8 cellular contexts compared by ENCODE assay signal in genomic region chr6:43477235-43478007, GRCh38. TPM values are rescaled to one million over a fixed set of nuclear protein-coding genes. Genes with fewer than 3 reads are reported as not detected.
DNase-seq lines count a peak whose midpoint lies in the region; ATAC-seq and TF ChIP-seq lines count a peak whose summit lies in the region.

Gene TJAP1 (plus strand): TSS chr6:43477570. CDS start chr6:43499002, 21,432 bp downstream.

- H3K36me3 Mint-ChIP-seq in activated T-helper 17 cell treated with anti-CD3 and anti-CD28 coated beads, Interleukin-2, amount 50 U/mL, for 72 hours (ENCODE audit: low read depth) = peaks cover 29% of the 10 kb centered on the region
- peaks cover 0 to 6% (median 0%) of the 10 kb centered on the region in 3 donors for H3K36me3 Mint-ChIP-seq in naive thymus-derived CD8-positive, alpha-beta T cell
- H3K36me3 Mint-ChIP-seq in stimulated activated naive B cell treated with anti-CD40 and anti-IgM and Interleukin-4, amounts not matched to agents 10 μg/mL and 1 μg/mL and 100 μg/mL, for 72 hours = peaks cover 4 to 5% of the 10 kb centered on the region in 2 donors

- peak; percentile 11 for DNase-seq in DMS 273 treated with DMSO at 0.1 percent for 48 hours (lab: John Stamatoyannopoulos, UW)
- peak; percentile 64 to 70 for DNase-seq in Kasumi-1 (lab: John Stamatoyannopoulos, UW)
- DNase-seq in RPMI8226 = peak; percentile 92
- DNase-seq in fibroblast of mammary gland (ENCODE audit: low read depth) = peak; percentile 68
- DNase-seq in naive thymus-derived CD8-positive, alpha-beta T cell = peak; percentile 92 to 97 (median 96)
- peak; percentile 90 for DNase-seq in stimulated activated naive B cell treated with anti-CD40 and anti-IgM and Interleukin-4, amounts not matched to agents 10 μg/mL and 1 μg/mL and 100 μg/mL, for 72 hours

- no peak for TF ChIP-seq CTCF in fibroblast of mammary gland (conservative IDR thresholded peaks at IDR 0.05; ENCODE audit: control insufficient read depth, insufficient read depth, low read depth, low read length)

- peak within 1 kb of the TSS; percentile 89 for H3K4me3 Mint-ChIP-seq in activated T-helper 17 cell treated with anti-CD3 and anti-CD28 coated beads, Interleukin-2, amount 50 U/mL, for 72 hours
- H3K4me3 Mint-ChIP-seq in naive thymus-derived CD8-positive, alpha-beta T cell = peak within 1 kb of the TSS; percentile 90 to 99 (median 96)
- peak within 1 kb of the TSS; percentile 97 to 99 for H3K4me3 Mint-ChIP-seq in stimulated activated naive B cell treated with anti-CD40 and anti-IgM and Interleukin-4, amounts not matched to agents 10 μg/mL and 1 μg/mL and 100 μg/mL, for 72 hours

- POLR2A ChIA-PET in naive thymus-derived CD8-positive, alpha-beta T cell (lab: Charles Lee) = interaction anchor here (0.5 to 2.5 kb wide), 18 partner anchors 12 to 732 kb away, joined by 3 to 14 read pairs (median 5); partner anchors contain the start of genes ABCC10, DLK2, LRRC73 and POLR1C

- ATAC-seq in GM21576 (IDR thresholded peaks at IDR 0.05; ENCODE audit: unreplicated experiment) = peak; percentile 95
- ATAC-seq in activated T-helper 17 cell treated with anti-CD3 and anti-CD28 coated beads, Interleukin-2, amount 50 U/mL, for 72 hours (replicated peaks) = peak; percentile 100
- ATAC-seq in naive thymus-derived CD8-positive, alpha-beta T cell = peak; percentile 98 to 99
- ATAC-seq in stimulated activated naive B cell treated with anti-CD40 and anti-IgM and Interleukin-4, amounts not matched to agents 10 μg/mL and 1 μg/mL and 100 μg/mL, for 72 hours (replicated peaks) = peak; percentile 100

- peak within 1 kb of the TSS; percentile 75 for H3K4me3 ChIP-seq in fibroblast of mammary gland (ENCODE audit: control insufficient read depth, low read depth, low read length)

- peaks cover 31% of the 10 kb centered on the region for H3K4me1 Mint-ChIP-seq in activated T-helper 17 cell treated with anti-CD3 and anti-CD28 coated beads, Interleukin-2, amount 50 U/mL, for 72 hours
- H3K4me1 Mint-ChIP-seq in naive thymus-derived CD8-positive, alpha-beta T cell = peaks cover 22 to 47% (median 41%) of the 10 kb centered on the region in 4 donors
- H3K4me1 Mint-ChIP-seq in stimulated activated naive B cell treated with anti-CD40 and anti-IgM and Interleukin-4, amounts not matched to agents 10 μg/mL and 1 μg/mL and 100 μg/mL, for 72 hours = peaks cover 27 to 45% of the 10 kb centered on the region in 2 donors

- H3K9me3 Mint-ChIP-seq in activated T-helper 17 cell treated with anti-CD3 and anti-CD28 coated beads, Interleukin-2, amount 50 U/mL, for 72 hours = no peaks in the 10 kb centered on the region
- no peaks in the 10 kb centered on the region for H3K9me3 Mint-ChIP-seq in naive thymus-derived CD8-positive, alpha-beta T cell
- no peaks in the 10 kb centered on the region for H3K9me3 Mint-ChIP-seq in stimulated activated naive B cell treated with anti-CD40 and anti-IgM and Interleukin-4, amounts not matched to agents 10 μg/mL and 1 μg/mL and 100 μg/mL, for 72 hours

- peak within 1 kb of the TSS; percentile 95 for H3K27ac Mint-ChIP-seq in activated T-helper 17 cell treated with anti-CD3 and anti-CD28 coated beads, Interleukin-2, amount 50 U/mL, for 72 hours
- H3K27ac Mint-ChIP-seq in naive thymus-derived CD8-positive, alpha-beta T cell = peak within 1 kb of the TSS; percentile 91 to 100 (median 96)
- peak within 1 kb of the TSS; percentile 99 for H3K27ac Mint-ChIP-seq in stimulated activated naive B cell treated with anti-CD40 and anti-IgM and Interleukin-4, amounts not matched to agents 10 μg/mL and 1 μg/mL and 100 μg/mL, for 72 hours

- no peaks in the 10 kb centered on the region for H3K27me3 Mint-ChIP-seq in activated T-helper 17 cell treated with anti-CD3 and anti-CD28 coated beads, Interleukin-2, amount 50 U/mL, for 72 hours
- no peaks in the 10 kb centered on the region for H3K27me3 Mint-ChIP-seq in naive thymus-derived CD8-positive, alpha-beta T cell
- no peaks in the 10 kb centered on the region for H3K27me3 Mint-ChIP-seq in stimulated activated naive B cell treated with anti-CD40 and anti-IgM and Interleukin-4, amounts not matched to agents 10 μg/mL and 1 μg/mL and 100 μg/mL, for 72 hours

RNA-seq across cellular contexts. Expression of gene TJAP1, which starts in this region (rescaled TPM):
- 10 to 100 TPM; 37.8 to 38.4 TPM for total RNA-seq in activated T-helper 17 cell treated with anti-CD3 and anti-CD28 coated beads, Interleukin-2, amount 50 U/mL, for 72 hours
- 10 to 100 TPM; 47.7 to 54.7 TPM for total RNA-seq in naive thymus-derived CD8-positive, alpha-beta T cell
- polyA plus RNA-seq in naive thymus-derived CD8-positive, alpha-beta T cell = 10 to 100 TPM in 1 of 3 donors, 1 to 10 TPM in 2; 5.1 to 12.1 (median 8.4) TPM

Comparison
In these comparisons a context has a peak if more than half of its experiments do, and no peak if none do; other contexts are left out.
1. Peak in every context shown above with its lines: DNase-seq, ATAC-seq and H3K4me3 ChIP-seq.
2. DNase-seq: peak in every context shown above with its lines; median percentile 96 in naive thymus-derived CD8-positive, alpha-beta T cell; 92 in RPMI8226; 90 in stimulated activated naive B cell treated with anti-CD40 and anti-IgM and Interleukin-4, amounts not matched to agents 10 μg/mL and 1 μg/mL and 100 μg/mL, for 72 hours; 68 in fibroblast of mammary gland; 67 in Kasumi-1; 11 in DMS 273 treated with DMSO at 0.1 percent for 48 hours.